ENCODE assay signal across 14 cellular contexts in genomic region chr1:95230768-95231191, GRCh38. TPM values are rescaled to one million over a fixed set of nuclear protein-coding genes. Genes with fewer than 3 reads are reported as not detected.
"Had no signal": no experiment of that assay in that cellular context is flagged by ENCODE, and none has a peak within 500 bp of the region (broad histone marks: within the 10 kb centered on the region; RNA-seq: fewer than 3 reads in every experiment).

No MANE protein-coding gene starts in this region.

- H3K36me3 ChIP-seq: ascending aorta, breast epithelium had no signal

- H3K9me3 ChIP-seq: ascending aorta, breast epithelium had no signal

- H3K4me1 ChIP-seq: breast epithelium, foreskin keratinocyte had no signal

- H3K27me3 ChIP-seq: ascending aorta, breast epithelium, foreskin keratinocyte had no signal

- DNase-seq: activated CD4-positive, alpha-beta T cell treated with anti-CD3 and anti-CD28 coated beads for 36 hours; activated CD4-positive, alpha-beta T cell treated with anti-CD3 and anti-CD28 coated beads, Interleukin-2, amount 50 U/mL, for 48 hours; activated gamma-delta T cell; effector memory CD4-positive, alpha-beta T cell; foreskin keratinocyte; glutamatergic neuron; kidney; mesenchymal stem cell; naive thymus-derived CD4-positive, alpha-beta T cell; stimulated activated naive B cell treated with anti-CD40 and anti-IgM and Interleukin-4, amounts not matched to agents 10 μg/mL and 1 μg/mL and 100 μg/mL, for 72 hours; SW 1271; trophoblast cell had no signal

- H3K4me3 ChIP-seq: ascending aorta, breast epithelium had no signal

- H3K27ac ChIP-seq: ascending aorta, foreskin keratinocyte had no signal

RNA-seq across cellular contexts. Expression of gene RWDD3, which starts 3.2 kb away (rescaled TPM):
- total RNA-seq: ascending aorta had no signal
